18 cellular contexts compared by ENCODE assay signal in genomic region chr7:28818996-28819395, GRCh38.
"Had no signal": no experiment of that assay in that cellular context is flagged by ENCODE, and none has a peak within 500 bp of the region (broad histone marks: within the 10 kb centered on the region; RNA-seq: fewer than 3 reads in every experiment).

No MANE protein-coding gene starts in this region.

- H3K4me1 ChIP-seq: left lung, transverse colon had no signal

- H3K9me3 ChIP-seq: esophagus squamous epithelium, left lung, spleen, transverse colon had no signal

- H3K4me3 ChIP-seq: dorsolateral prefrontal cortex, esophagus squamous epithelium, left lung, spleen, transverse colon had no signal

- DNase-seq: activated CD4-positive, alpha-beta T cell treated with anti-CD3 and anti-CD28 coated beads, Interleukin-2, amount 50 U/mL, for 48 hours; activated CD4-positive, CD25-positive, alpha-beta regulatory T cell treated with anti-CD3 and anti-CD28 coated beads, Interleukin-2, amount 50 U/mL, for 72 hours; activated CD8-positive, alpha-beta memory T cell treated with anti-CD3 and anti-CD28 coated beads, Interleukin-2, amount 10 ng/mL, durations not matched to agents 7 days and 5 days; activated effector memory CD4-positive, alpha-beta T cell treated with Interleukin-2 at 50 U/mL for 16 hours; activated T-cell treated with anti-CD3 and anti-CD28 coated beads, Interleukin-2, amount 50 U/mL, for 24 hours; amygdala; dorsolateral prefrontal cortex; esophagus squamous epithelium; foreskin fibroblast; left lung; occipital lobe; spleen; stimulated activated CD4-positive, alpha-beta T cell treated with anti-CD3 and anti-CD28 coated beads, Interleukin-1b, Interleukin-23, amount 100 ng/mL, for 48 hours; stimulated activated naive B cell treated with anti-CD40 and anti-IgM and Interleukin-4, amounts not matched to agents 10 μg/mL and 1 μg/mL and 100 μg/mL, for 72 hours; substantia nigra; transverse colon had no signal

- H3K27ac ChIP-seq: esophagus squamous epithelium, left lung, spleen, transverse colon had no signal

- H3K36me3 ChIP-seq: esophagus squamous epithelium, transverse colon had no signal

- ATAC-seq: activated CD8-positive, alpha-beta memory T cell treated with anti-CD3 and anti-CD28 coated beads, Interleukin-2, amount 10 ng/mL, durations not matched to agents 7 days and 5 days; left lung; natural killer cell treated with Interleukin-12 subunit alpha and Interleukin-12 subunit beta and Interleukin-15 and Interleukin-18, amount 100 ng/mL, for 72 hours; sciatic nerve; stimulated activated naive B cell treated with anti-CD40 and anti-IgM and Interleukin-4, amounts not matched to agents 10 μg/mL and 1 μg/mL and 100 μg/mL, for 72 hours had no signal

- H3K27me3 ChIP-seq: dorsolateral prefrontal cortex, esophagus squamous epithelium, left lung, spleen, transverse colon had no signal
